Comparison of ENCODE assay signal across 20 cellular contexts in genomic region chr9:13529321-13530104, GRCh38.
DNase-seq lines count a peak whose midpoint lies in the region; ATAC-seq and TF ChIP-seq lines count a peak whose summit lies in the region.
"Had no signal": no experiment of that assay in that cellular context is flagged by ENCODE, and none has a peak within 500 bp of the region (broad histone marks: within the 10 kb centered on the region; RNA-seq: fewer than 3 reads in every experiment).

No MANE protein-coding gene starts in this region.

- peak overlapping the region; percentile 21 to 75 (median 63) for H3K4me2 ChIP-seq in BLaER1 treated with 17β-estradiol and CSF1 and Interleukin-3, amounts not matched to agents 10 nM and 100 nM

- peak; percentile 1 for DNase-seq in GM12865 (ENCODE audit: low read depth)
- DNase-seq in NCI-H524 (lab: John Stamatoyannopoulos, UW) = peak; percentile 94 to 97
- peak; percentile 84 for DNase-seq in epithelial cell of esophagus (ENCODE audit: low read depth)
- no peak for DNase-seq in foreskin melanocyte
- DNase-seq in mucosa of descending colon = no peak
- no peak for DNase-seq in ureter (ENCODE audit: low spot score)
- no peak for DNase-seq in Kasumi-1 (lab: John Stamatoyannopoulos, UW)
- DNase-seq: activated CD8-positive, alpha-beta T cell treated with anti-CD3 and anti-CD28 coated beads for 36 hours; adrenal gland; AML-193; cerebellar nuclear complex; endodermal cell; HFFc6; NCI-H2029 treated with DMSO at 0.1 percent for 48 hours; nucleus accumbens; stimulated activated naive CD4-positive, alpha-beta T cell had no signal

- H3K4me1 ChIP-seq in BLaER1 treated with 17β-estradiol and CSF1 and Interleukin-3, amounts not matched to agents 10 nM and 100 nM = peaks cover 9 to 19% (median 15%) of the 10 kb centered on the region in 10 experiments
- no peaks in the 10 kb centered on the region for H3K4me1 ChIP-seq in mucosa of descending colon (ENCODE audit: low read depth)
- H3K4me1 ChIP-seq: adrenal gland had no signal

- H3K27ac ChIP-seq in BLaER1 treated with 17β-estradiol and CSF1 and Interleukin-3, amounts not matched to agents 10 nM and 100 nM = no peak overlapping the region; a peak in 1 of 22 replicates
- H3K27ac ChIP-seq: adrenal gland, skin epidermis had no signal

- TF ChIP-seq CTCF in GM12865 (IDR thresholded peaks at IDR 0.05; ENCODE audit: insufficient read depth, low read depth, low read length, missing control alignments) (no peak), epithelial cell of esophagus (IDR thresholded peaks at IDR 0.05; ENCODE audit: insufficient read depth, low read depth, low read length, missing control alignments) (no peak), mucosa of descending colon (IDR thresholded peaks at IDR 0.05) (no peak)

- H4K20me1 ChIP-seq in BLaER1 treated with 17β-estradiol and CSF1 and Interleukin-3, amounts not matched to agents 10 nM and 100 nM = no peaks in the 10 kb centered on the region

- no peaks in the 10 kb centered on the region for H3K27me3 ChIP-seq in BLaER1 treated with 17β-estradiol and CSF1 and Interleukin-3, amounts not matched to agents 10 nM and 100 nM
- H3K27me3 ChIP-seq: adrenal gland had no signal

- H3K36me3 ChIP-seq in BLaER1 treated with 17β-estradiol and CSF1 and Interleukin-3, amounts not matched to agents 10 nM and 100 nM = no peaks in the 10 kb centered on the region
- H3K36me3 ChIP-seq in mucosa of descending colon (ENCODE audit: low read depth) = no peaks in the 10 kb centered on the region
- H3K36me3 ChIP-seq: adrenal gland had no signal

- H3K9ac ChIP-seq in BLaER1 treated with 17β-estradiol and CSF1 and Interleukin-3, amounts not matched to agents 10 nM and 100 nM = no peak overlapping the region

- peaks cover 8 to 14% (median 12%) of the 10 kb centered on the region in 11 experiments; a peak in 17 of 22 replicates for H3K9me3 ChIP-seq in BLaER1 treated with 17β-estradiol and CSF1 and Interleukin-3, amounts not matched to agents 10 nM and 100 nM (replicated peaks in 1 of 11)
- H3K9me3 ChIP-seq in mucosa of descending colon = no peaks in the 10 kb centered on the region
- H3K9me3 ChIP-seq: adrenal gland had no signal

- no peak overlapping the region for H3K4me3 ChIP-seq in BLaER1 treated with 17β-estradiol and CSF1 and Interleukin-3, amounts not matched to agents 10 nM and 100 nM
- no peak overlapping the region for H3K4me3 ChIP-seq in GM12865 (ENCODE audit: low read depth, low read length)
- no peak overlapping the region for H3K4me3 ChIP-seq in epithelial cell of esophagus (ENCODE audit: low read length)
- H3K4me3 ChIP-seq in mucosa of descending colon = no peak overlapping the region
- H3K4me3 ChIP-seq: adrenal gland, lung, skin epidermis had no signal

- no peak for ATAC-seq in mucosa of descending colon
- ATAC-seq: activated CD8-positive, alpha-beta T cell treated with anti-CD3 and anti-CD28 coated beads for 36 hours; activated T-helper 17 cell treated with anti-CD3 and anti-CD28 coated beads, Interleukin-2, amount 50 U/mL, for 72 hours had no signal

- intact Hi-C loops in mucosa of descending colon (cut with DNase I, micrococcal nuclease) = no loop called here

Comparison
In these comparisons a context has a peak if more than half of its experiments do, and no peak if none do; other contexts are left out.
1. DNase-seq: peak in GM12865 (single experiment), NCI-H524 (2 of 2) and epithelial cell of esophagus (single experiment); none in foreskin melanocyte (single experiment), mucosa of descending colon (0 of 3), ureter (single experiment) and Kasumi-1 (0 of 2).